Comparison of ENCODE assay signal across 11 cellular contexts in the genomic region with DNA sequence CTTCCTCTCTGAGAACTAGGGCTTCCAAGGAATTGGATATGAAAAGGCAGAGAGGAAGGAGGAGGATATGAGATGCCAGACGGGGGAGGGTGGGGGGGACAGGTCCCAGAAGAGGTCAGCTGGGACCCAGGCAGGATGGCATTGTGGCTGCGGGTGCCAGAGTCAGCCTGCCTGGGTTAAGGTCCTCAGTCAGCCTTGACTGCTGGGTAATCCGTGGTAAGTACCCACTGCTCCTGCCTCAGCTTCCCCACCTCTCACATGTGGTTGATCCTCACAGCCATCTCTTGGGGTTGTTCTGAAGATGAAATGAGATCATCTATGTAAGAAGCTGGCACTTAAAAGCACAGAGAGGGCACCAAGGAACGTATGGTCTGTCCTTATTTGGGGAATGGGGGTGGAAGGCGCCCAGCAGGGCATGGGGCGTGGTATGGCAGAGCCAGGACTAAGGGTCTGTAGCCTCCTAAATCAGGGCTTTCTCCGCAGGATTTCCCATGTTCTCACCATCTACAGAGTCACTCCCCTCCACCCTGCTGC. TPM values are rescaled to one million over a fixed set of nuclear protein-coding genes. Genes with fewer than 3 reads are reported as not detected.
DNase-seq lines count a peak whose midpoint lies in the region; ATAC-seq and TF ChIP-seq lines count a peak whose summit lies in the region.
"Had no signal": no experiment of that assay in that cellular context is flagged by ENCODE, and none has a peak within 500 bp of the region (broad histone marks: within the 10 kb centered on the region; RNA-seq: fewer than 3 reads in every experiment).

No MANE protein-coding gene starts in this region.

- DNase-seq in H7 (peak; percentile 7), breast epithelium (ENCODE audit: low spot score in 2 of 2) (no peak), lower lobe of right lung (no peak), stomach (no peak), OCI-LY7 (ENCODE audit: low spot score) (no peak), activated gamma-delta T cell treated with Interleukin-2 at 50 U/mL for 16 hours (no peak)
- DNase-seq: NCI-H1417 treated with DMSO at 0.1 percent for 48 hours had no signal

- no peak overlapping the region for H3K4me3 ChIP-seq in H7 (ENCODE audit: insufficient read depth, low read depth, low read length)
- H3K4me3 ChIP-seq in breast epithelium, result no peak overlapping the region
- no peak overlapping the region for H3K4me3 ChIP-seq in lower lobe of right lung
- H3K4me3 ChIP-seq in stomach, result no peak overlapping the region
- no peak overlapping the region for H3K4me3 ChIP-seq in OCI-LY7 (ENCODE audit: low read depth, low read length, poor library complexity, severe bottlenecking)
- H3K4me3 ChIP-seq: gastrocnemius medialis had no signal

- CTCF ChIA-PET in OCI-LY7 (lab: Charles Lee; ENCODE audit: unreplicated experiment), result interaction anchor here (1.0 kb wide), 1 partner anchor 24 kb away, joined by 3 read pairs; a partner anchor contains a TSS

- TF ChIP-seq EP300 in stomach (IDR thresholded peaks at IDR 0.05), result no peak

- H3K27ac ChIP-seq in breast epithelium (peak overlapping the region; percentile 86 to 93), lower lobe of right lung (peak overlapping the region; percentile 78), stomach (peak overlapping the region; percentile 82 to 97 (median 89)), OCI-LY7 (ENCODE audit: low read depth, low read length, poor library complexity, severe bottlenecking) (no peak overlapping the region)
- H3K27ac ChIP-seq: gastrocnemius medialis had no signal

- H2AFZ ChIP-seq in OCI-LY7 (ENCODE audit: low read length), result no peak overlapping the region

- BruUV-seq in OCI-LY7 (replicated peaks; lab: Mats Ljungman, UMichigan), result no TSS peak

- H3K36me3 ChIP-seq in H7 (replicated peaks; ENCODE audit: control insufficient read depth, insufficient read depth, low read length) (no peaks in the 10 kb centered on the region), breast epithelium (no peaks in the 10 kb centered on the region), lower lobe of right lung (no peaks in the 10 kb centered on the region), stomach (no peaks in the 10 kb centered on the region), OCI-LY7 (ENCODE audit: insufficient read depth, low read length) (no peaks in the 10 kb centered on the region)
- H3K36me3 ChIP-seq: gastrocnemius medialis had no signal

- POLR2A ChIA-PET in OCI-LY7 (lab: Charles Lee), result interaction anchor here (0.7 kb wide), 2 partner anchors 209 to 728 kb away, joined by 3 to 4 read pairs; no protein-coding TSS in a partner anchor

- no peaks in the 10 kb centered on the region for H3K9me2 ChIP-seq in OCI-LY7 (ENCODE audit: insufficient read depth, low read length)

- TF ChIP-seq POLR2A in breast epithelium (IDR thresholded peaks at IDR 0.05), result no peak
- TF ChIP-seq POLR2A in stomach (IDR thresholded peaks at IDR 0.05), result no peak

- ATAC-seq in lower lobe of right lung (no peak), GM18502 (IDR thresholded peaks at IDR 0.05; ENCODE audit: poor library complexity, unreplicated experiment) (no peak), HG02623 (IDR thresholded peaks at IDR 0.05; ENCODE audit: unreplicated experiment) (no peak)

- H3K9me3 ChIP-seq in breast epithelium, result no peaks in the 10 kb centered on the region
- no peaks in the 10 kb centered on the region for H3K9me3 ChIP-seq in lower lobe of right lung
- H3K9me3 ChIP-seq in stomach, result no peaks in the 10 kb centered on the region
- no peaks in the 10 kb centered on the region for H3K9me3 ChIP-seq in OCI-LY7 (ENCODE audit: low read length)
- H3K9me3 ChIP-seq: gastrocnemius medialis had no signal

- H3K4me1 ChIP-seq in breast epithelium (peaks cover 0 to 5% of the 10 kb centered on the region in 2 donors), lower lobe of right lung (peaks cover 9% of the 10 kb centered on the region), stomach (peaks cover 0 to 34% (median 18%) of the 10 kb centered on the region in 4 donors), OCI-LY7 (ENCODE audit: insufficient read depth, low read length, poor library complexity, severe bottlenecking) (no peaks in the 10 kb centered on the region)
- H3K4me1 ChIP-seq: gastrocnemius medialis had no signal

- 61 to 80% (median 70%) methylated on average over 7 of the region's 7 CpGs for WGBS in stomach, 5 donors

- no peak for TF ChIP-seq CTCF in breast epithelium (IDR thresholded peaks at IDR 0.05)
- TF ChIP-seq CTCF in lower lobe of right lung (IDR thresholded peaks at IDR 0.05), result no peak
- TF ChIP-seq CTCF in stomach (IDR thresholded peaks at IDR 0.05), result no peak
- no peak for TF ChIP-seq CTCF in OCI-LY7 (conservative IDR thresholded peaks at IDR 0.05; ENCODE audit: low read length)

- no peak overlapping the region for H3K4me2 ChIP-seq in OCI-LY7 (ENCODE audit: low read length)

- intact Hi-C loops in breast epithelium (cut with DNase I; ENCODE audit: low total_unique reads) (no loop called here), lower lobe of right lung (cut with DNase I) (no loop called here), stomach (cut with DNase I; ENCODE audit: low total_unique reads) (no loop called here), OCI-LY7 (cut with micrococcal nuclease; ENCODE audit: unreplicated experiment) (no loop called here)

- no peaks in the 10 kb centered on the region for H4K20me1 ChIP-seq in OCI-LY7 (ENCODE audit: insufficient read depth, low read length)

- H3K79me2 ChIP-seq in OCI-LY7 (ENCODE audit: insufficient read depth, low read depth, low read length), result no peaks in the 10 kb centered on the region

- H3K27me3 ChIP-seq in H7 (ENCODE audit: control insufficient read depth, insufficient read depth, low read length) (no peaks in the 10 kb centered on the region), breast epithelium (no peaks in the 10 kb centered on the region), lower lobe of right lung (ENCODE audit: low read depth) (no peaks in the 10 kb centered on the region), stomach (no peaks in the 10 kb centered on the region)
- H3K27me3 ChIP-seq: gastrocnemius medialis had no signal

RNA-seq across cellular contexts. Expression of a gene that starts 23.8 kb away (rescaled TPM):
- total RNA-seq in H7 (2014; rRNA removed; shearing (Covaris generic)), result 3.6 and 6.9 TPM in 2 replicates
- total RNA-seq in breast epithelium (1,000 to 10,000 TPM in 1 of 3 donors, 100 to 1,000 TPM in 1, 1 to 10 TPM in 1; 1.3 to 1,061 (median 367) TPM), lower lobe of right lung (74.1 TPM), stomach (1,000 to 10,000 TPM in 1 of 5 donors, 100 to 1,000 TPM in 4; 174 to 1,083 (median 289) TPM), OCI-LY7 (2022) (0.18 and 0.44 TPM in 2 replicates)
- polyA plus RNA-seq in stomach, result 100 to 1,000 TPM; 146 to 253 (median 242) TPM
- total RNA-seq in OCI-LY7 (2014; rRNA removed; shearing (Covaris generic)), result 0.09 TPM in 1 of 2 replicates, not detected in the other
- polyA plus RNA-seq: IgD-negative memory B cell had no signal

RNA-seq across cellular contexts. Expression of a gene that starts 51.8 kb away (rescaled TPM):
- 129 and 136 TPM in 2 replicates for total RNA-seq in H7 (2014; rRNA removed; shearing (Covaris generic))
- total RNA-seq in breast epithelium, result 10 to 100 TPM; 43.0 to 66.7 (median 57.4) TPM
- 73.8 TPM for total RNA-seq in lower lobe of right lung
- total RNA-seq in stomach, result 100 to 1,000 TPM in 3 of 5 donors, 10 to 100 TPM in 2; 23.3 to 900 (median 102) TPM
- polyA plus RNA-seq in stomach, result 10 to 100 TPM; 31.6 to 38.6 (median 37.6) TPM
- 14.7 and 22.7 TPM in 2 replicates for total RNA-seq in OCI-LY7 (2014; rRNA removed; shearing (Covaris generic))
- 50.9 and 52.1 TPM in 2 replicates for total RNA-seq in OCI-LY7 (2022)
